ENCODE assay signal across 13 cellular contexts in genomic region chr11:59247535-59248227, GRCh38. TPM values are rescaled to one million over a fixed set of nuclear protein-coding genes. Genes with fewer than 3 reads are reported as not detected.
DNase-seq lines count a peak whose midpoint lies in the region; ATAC-seq and TF ChIP-seq lines count a peak whose summit lies in the region.
"Had no signal": no experiment of that assay in that cellular context is flagged by ENCODE, and none has a peak within 500 bp of the region (broad histone marks: within the 10 kb centered on the region; RNA-seq: fewer than 3 reads in every experiment).

No MANE protein-coding gene starts in this region.

- DNase-seq in CD4-positive, alpha-beta memory T cell = peak in 4 of 5 donors; percentile 45 to 68 (median 60)
- DNase-seq in LoVo (ENCODE audit: low spot score) = peak; percentile 63
- no peak for DNase-seq in breast epithelium (ENCODE audit: low spot score in 2 of 2)
- peak; percentile 30 for DNase-seq in myocyte (ENCODE audit: low read depth)
- no peak for DNase-seq in GM19238 (ENCODE audit: insufficient read length, low spot score)
- no peak for DNase-seq in NCI-H510A (lab: John Stamatoyannopoulos, UW)
- DNase-seq in brain microvascular endothelial cell = no peak
- DNase-seq: activated T-cell treated with anti-CD3 and anti-CD28 coated beads for 4 hours; NCI-H146; stimulated activated naive CD4-positive, alpha-beta T cell treated with Interleukin-2 at 50 U/mL for 16 hours had no signal

- no peaks in the 10 kb centered on the region for H3K36me3 Mint-ChIP-seq in CD4-positive, alpha-beta memory T cell

- no peak overlapping the region for H3K27ac ChIP-seq in CD4-positive, alpha-beta memory T cell (ENCODE audit: low read depth, low read length)
- H3K27ac ChIP-seq in breast epithelium = no peak overlapping the region
- H3K27ac ChIP-seq in brain microvascular endothelial cell = no peak overlapping the region

- TF ChIP-seq CTCF in breast epithelium (IDR thresholded peaks at IDR 0.05) (no peak), brain microvascular endothelial cell (IDR thresholded peaks at IDR 0.05; ENCODE audit: low read depth, low read length, missing control alignments) (no peak)

- TF ChIP-seq POLR2A in breast epithelium (IDR thresholded peaks at IDR 0.05) = peak; percentile 18

- H3K4me1 Mint-ChIP-seq in CD4-positive, alpha-beta memory T cell = peaks cover 21 to 54% (median 35%) of the 10 kb centered on the region in 4 donors

- peak overlapping the region in 7 of 8 donors; percentile 1 to 69 (median 60) for H3K4me3 Mint-ChIP-seq in CD4-positive, alpha-beta memory T cell

- ATAC-seq in GM18517 (IDR thresholded peaks at IDR 0.05; ENCODE audit: unreplicated experiment) = no peak

- peaks cover 26% of the 10 kb centered on the region for H3K4me1 ChIP-seq in CD4-positive, alpha-beta memory T cell (ENCODE audit: insufficient read depth, low read length)
- no peaks in the 10 kb centered on the region for H3K4me1 ChIP-seq in breast epithelium

- peaks cover 0 to 3% of the 10 kb centered on the region in 2 donors for H3K27me3 Mint-ChIP-seq in CD4-positive, alpha-beta memory T cell

- H3K4me3 ChIP-seq in CD4-positive, alpha-beta memory T cell (ENCODE audit: low read length in 2 of 2) = no peak overlapping the region
- H3K4me3 ChIP-seq in breast epithelium (no peak overlapping the region), brain microvascular endothelial cell (ENCODE audit: low read depth, low read length) (no peak overlapping the region)
- H3K4me3 ChIP-seq: skin epidermis had no signal

- H3K27ac Mint-ChIP-seq in CD4-positive, alpha-beta memory T cell = peak overlapping the region; percentile 18 to 89 (median 57)

- no peaks in the 10 kb centered on the region for H3K27me3 ChIP-seq in CD4-positive, alpha-beta memory T cell (ENCODE audit: insufficient read depth, low read length)
- no peaks in the 10 kb centered on the region for H3K27me3 ChIP-seq in breast epithelium
- no peaks in the 10 kb centered on the region for H3K27me3 ChIP-seq in brain microvascular endothelial cell (replicated peaks)

- peaks cover 0 to 2% (median 0%) of the 10 kb centered on the region in 8 donors for H3K9me3 Mint-ChIP-seq in CD4-positive, alpha-beta memory T cell

- intact Hi-C loops in CD4-positive, alpha-beta memory T cell (cut with micrococcal nuclease) = no loop called here
- intact Hi-C loops in breast epithelium (cut with DNase I; ENCODE audit: low total_unique reads) = no loop called here

- no peaks in the 10 kb centered on the region for H3K36me3 ChIP-seq in CD4-positive, alpha-beta memory T cell (ENCODE audit: insufficient read depth, low read length)
- H3K36me3 ChIP-seq in breast epithelium = no peaks in the 10 kb centered on the region
- H3K36me3 ChIP-seq in brain microvascular endothelial cell (replicated peaks) = no peaks in the 10 kb centered on the region

- in situ Hi-C loops in brain microvascular endothelial cell (cut with HindIII; ENCODE audit: low pct_ligation_motif_present, low sequenced_read_pairs) = no loop called here

- no peaks in the 10 kb centered on the region for H3K9me3 ChIP-seq in CD4-positive, alpha-beta memory T cell (ENCODE audit: control insufficient read depth in 1 of 2, low read length in 2 of 2)
- no peaks in the 10 kb centered on the region for H3K9me3 ChIP-seq in breast epithelium

- CTCF ChIA-PET in CD4-positive, alpha-beta memory T cell (lab: Charles Lee; ENCODE audit: partially characterized antibody) = interaction anchor here (0.8 to 1.9 kb wide), 3 partner anchors 11 to 76 kb away, joined by 3 to 7 read pairs (median 4); partner anchors contain the start of gene DTX4

- POLR2A ChIA-PET in CD4-positive, alpha-beta memory T cell (lab: Charles Lee; ENCODE audit: partially characterized antibody) = interaction anchor here (1.1 to 2.6 kb wide), 3 partner anchors 17 to 76 kb away, joined by 3 to 10 read pairs (median 4); partner anchors contain the start of gene DTX4

RNA-seq across cellular contexts. Expression of gene MPEG1, which starts 35.0 kb away (rescaled TPM):
- 1 to 10 TPM; 2.1 to 2.7 TPM for total RNA-seq in CD4-positive, alpha-beta memory T cell
- under 1 TPM; 0.14 to 0.25 TPM for polyA plus RNA-seq in CD4-positive, alpha-beta memory T cell
- total RNA-seq in breast epithelium (10 to 100 TPM in 2 of 3 donors, 1 to 10 TPM in 1; 2.6 to 65.4 (median 13.2) TPM), myocyte (not detected in 2 replicates)
- polyA plus RNA-seq in myocyte (2012) = 0.10 TPM
- polyA plus RNA-seq: keratinocyte had no signal

Comparison
In these comparisons a context has a peak if more than half of its experiments do, and no peak if none do; other contexts are left out.
1. DNase-seq: peak in CD4-positive, alpha-beta memory T cell (4 of 5), LoVo (single experiment) and myocyte (single experiment); none in breast epithelium (0 of 2), GM19238 (single experiment), NCI-H510A (single experiment) and brain microvascular endothelial cell (single experiment).